1 cellular context compared by ENCODE assay signal in genomic region chr2:238132463-238133450, GRCh38.
TF ChIP-seq lines count a peak whose summit lies in the region.

No MANE protein-coding gene starts in this region.

TF ChIP-seq in H1, 55 proteins besides CTCF, POLR2A, EP300 and RAD21:
- TF ChIP-seq SIN3A (conservative IDR thresholded peaks at IDR 0.05 in 1 of 2, IDR thresholded peaks at IDR 0.05 in 1 of 2; ENCODE audit: low read depth in 1 of 2, low read length in 2 of 2) (no peak), POLR2AphosphoS5 (IDR thresholded peaks at IDR 0.05; ENCODE audit: low read depth, low read length) (no peak), KDM4A (IDR thresholded peaks at IDR 0.05; ENCODE audit: low read depth, low read length, severe bottlenecking) (no peak), SRF (IDR thresholded peaks at IDR 0.05; ENCODE audit: low read depth, low read length) (no peak), CTBP2 (IDR thresholded peaks at IDR 0.05; ENCODE audit: borderline replicate concordance, insufficient read depth, insufficient read length, low read length) (no peak), SIX5 (IDR thresholded peaks at IDR 0.05; ENCODE audit: low read depth, low read length) (no peak), MAFK (IDR thresholded peaks at IDR 0.05; ENCODE audit: low read depth, low read length) (no peak), PHF8 (conservative IDR thresholded peaks at IDR 0.05; ENCODE audit: low read depth, low read length) (no peak), HDAC2 (IDR thresholded peaks at IDR 0.05; ENCODE audit: borderline replicate concordance in 1 of 2, low read depth in 2 of 2, low read length in 2 of 2) (no peak), CEBPB (IDR thresholded peaks at IDR 0.05; ENCODE audit: low read depth, low read length) (no peak), CHD1 (IDR thresholded peaks at IDR 0.05; ENCODE audit: low read depth, low read length) (no peak)
